In the genomic region with DNA sequence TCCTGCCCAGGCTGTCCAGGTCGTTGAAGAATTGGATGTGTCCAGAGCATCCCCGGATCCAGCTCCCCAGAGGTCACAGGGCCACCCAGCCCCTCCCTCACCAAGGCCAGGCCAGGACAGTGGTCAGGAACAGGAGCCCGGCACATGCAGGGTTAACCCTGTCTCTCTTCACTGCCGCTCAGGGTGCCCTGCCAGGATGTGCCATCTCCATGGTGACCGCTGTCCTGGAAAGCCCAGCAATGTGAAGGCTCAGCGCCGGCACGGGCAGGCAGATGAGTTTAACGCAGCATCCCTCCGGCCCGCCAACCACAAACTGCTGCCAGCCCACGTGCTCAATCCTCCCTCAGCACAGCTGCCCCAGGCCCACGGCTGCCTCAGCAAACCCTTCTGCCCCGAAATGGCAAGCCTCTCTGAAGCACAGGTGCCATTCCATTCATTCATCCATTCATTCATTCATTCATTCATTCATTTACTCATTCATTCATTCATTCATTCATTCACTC, we compare ENCODE assay signal across 13 cellular contexts. TPM values are rescaled to one million over a fixed set of nuclear protein-coding genes. Genes with fewer than 3 reads are reported as not detected.
DNase-seq lines count a peak whose midpoint lies in the region; ATAC-seq, FAIRE-seq and TF ChIP-seq lines count a peak whose summit lies in the region.
"Had no signal": no experiment of that assay in that cellular context is flagged by ENCODE, and none has a peak within 500 bp of the region (broad histone marks: within the 10 kb centered on the region; RNA-seq: fewer than 3 reads in every experiment).

No MANE protein-coding gene starts in this region.

- no peak overlapping the region for H3K27ac Mint-ChIP-seq in natural killer cell treated with Interleukin-12 subunit alpha and Interleukin-12 subunit beta and Interleukin-15 and Interleukin-18, amount 100 ng/mL, for 72 hours
- H3K27ac Mint-ChIP-seq in natural killer cell: no peak overlapping the region
- H3K27ac Mint-ChIP-seq: effector memory CD8-positive, alpha-beta T cell had no signal

- H3K36me3 Mint-ChIP-seq in natural killer cell treated with Interleukin-12 subunit alpha and Interleukin-12 subunit beta and Interleukin-15 and Interleukin-18, amount 100 ng/mL, for 72 hours: no peaks in the 10 kb centered on the region
- no peaks in the 10 kb centered on the region for H3K36me3 Mint-ChIP-seq in natural killer cell

- H3K27me3 ChIP-seq in foreskin keratinocyte: peaks cover 16% of the 10 kb centered on the region

- no peaks in the 10 kb centered on the region for H3K9me3 Mint-ChIP-seq in natural killer cell treated with Interleukin-12 subunit alpha and Interleukin-12 subunit beta and Interleukin-15 and Interleukin-18, amount 100 ng/mL, for 72 hours
- no peaks in the 10 kb centered on the region for H3K9me3 Mint-ChIP-seq in natural killer cell
- H3K9me3 Mint-ChIP-seq: effector memory CD8-positive, alpha-beta T cell; nephron had no signal

- H3K4me3 Mint-ChIP-seq in natural killer cell treated with Interleukin-12 subunit alpha and Interleukin-12 subunit beta and Interleukin-15 and Interleukin-18, amount 100 ng/mL, for 72 hours: no peak overlapping the region
- H3K4me3 Mint-ChIP-seq in natural killer cell: no peak overlapping the region
- H3K4me3 Mint-ChIP-seq: effector memory CD8-positive, alpha-beta T cell had no signal

- FAIRE-seq in frontal cortex (lab: Jason Lieb, UNC): no peak

- H3K27me3 Mint-ChIP-seq in natural killer cell treated with Interleukin-12 subunit alpha and Interleukin-12 subunit beta and Interleukin-15 and Interleukin-18, amount 100 ng/mL, for 72 hours: peaks cover 9 to 18% of the 10 kb centered on the region in 2 donors
- H3K27me3 Mint-ChIP-seq in natural killer cell (ENCODE audit: low read depth in 2 of 2): peaks cover 17 to 34% of the 10 kb centered on the region in 2 donors

- intact Hi-C loops in natural killer cell (cut with micrococcal nuclease): no loop called here

- no peak overlapping the region for H3K27ac ChIP-seq in foreskin keratinocyte
- H3K27ac ChIP-seq: C4-2B, SK-N-MC had no signal

- H3K4me1 Mint-ChIP-seq in natural killer cell treated with Interleukin-12 subunit alpha and Interleukin-12 subunit beta and Interleukin-15 and Interleukin-18, amount 100 ng/mL, for 72 hours (ENCODE audit: low read depth in 2 of 2): peaks cover 0 to 2% of the 10 kb centered on the region in 2 donors
- peaks cover 0 to 18% of the 10 kb centered on the region in 2 donors for H3K4me1 Mint-ChIP-seq in natural killer cell

- ATAC-seq in natural killer cell treated with Interleukin-12 subunit alpha and Interleukin-12 subunit beta and Interleukin-15 and Interleukin-18, amount 100 ng/mL, for 72 hours: no peak
- ATAC-seq in natural killer cell (no peak), HG03457 (IDR thresholded peaks at IDR 0.05; ENCODE audit: unreplicated experiment) (no peak), HG03460 (IDR thresholded peaks at IDR 0.05; ENCODE audit: unreplicated experiment) (no peak), foreskin keratinocyte (no peak), HG03521 (IDR thresholded peaks at IDR 0.05; ENCODE audit: unreplicated experiment) (no peak)
- ATAC-seq: effector memory CD8-positive, alpha-beta T cell had no signal

- no peak for TF ChIP-seq CTCF in natural killer cell (IDR thresholded peaks at IDR 0.05)
- TF ChIP-seq CTCF in foreskin keratinocyte (conservative IDR thresholded peaks at IDR 0.05): no peak

- DNase-seq in natural killer cell treated with Interleukin-12 subunit alpha and Interleukin-12 subunit beta and Interleukin-15 and Interleukin-18, amount 100 ng/mL, for 72 hours (ENCODE audit: low spot score): peak; percentile 20
- DNase-seq in natural killer cell: no peak
- DNase-seq in NCI-H446 (lab: John Stamatoyannopoulos, UW): peak; percentile 92 to 96
- DNase-seq in frontal cortex (ENCODE audit: low spot score in 2 of 2): peak; percentile 62 to 77
- DNase-seq in foreskin keratinocyte: no peak
- DNase-seq: activated CD4-positive, alpha-beta T cell treated with anti-CD3 and anti-CD28 coated beads, Interleukin-2, amount 50 U/mL, for 1 hour; effector memory CD8-positive, alpha-beta T cell had no signal

- H3K4me1 ChIP-seq in foreskin keratinocyte: no peaks in the 10 kb centered on the region

RNA-seq across cellular contexts. Expression of a gene that starts 4.4 kb away (rescaled TPM):
- total RNA-seq in natural killer cell treated with Interleukin-12 subunit alpha and Interleukin-12 subunit beta and Interleukin-15 and Interleukin-18, amount 100 ng/mL, for 72 hours: under 1 TPM; 0.48 to 0.84 TPM
- total RNA-seq in natural killer cell (not detected), frontal cortex (42.0 TPM), foreskin keratinocyte (not detected in 2 replicates)
- polyA plus RNA-seq in foreskin keratinocyte: not detected in 2 replicates

RNA-seq across cellular contexts. Expression of a gene that starts 20.6 kb away (rescaled TPM):
- total RNA-seq in natural killer cell treated with Interleukin-12 subunit alpha and Interleukin-12 subunit beta and Interleukin-15 and Interleukin-18, amount 100 ng/mL, for 72 hours: not detected
- total RNA-seq in natural killer cell (not detected), frontal cortex (not detected), foreskin keratinocyte (not detected in 2 replicates)
- polyA plus RNA-seq in foreskin keratinocyte: not detected in 2 replicates

Comparison
In these comparisons a context has a peak if more than half of its experiments do, and no peak if none do; other contexts are left out.
1. DNase-seq: peak in natural killer cell treated with Interleukin-12 subunit alpha and Interleukin-12 subunit beta and Interleukin-15 and Interleukin-18, amount 100 ng/mL, for 72 hours (single experiment), NCI-H446 (2 of 2) and frontal cortex (2 of 2); none in natural killer cell (single experiment) and foreskin keratinocyte (0 of 2).
2. RNA of a gene that starts 4.4 kb away (total RNA-seq): 42.0 TPM in frontal cortex (single experiment); 0.48 to 0.84 TPM in natural killer cell treated with Interleukin-12 subunit alpha and Interleukin-12 subunit beta and Interleukin-15 and Interleukin-18, amount 100 ng/mL, for 72 hours, not detected in natural killer cell and not detected in foreskin keratinocyte; every median in the first group is over 10 times any median in the second.